In genomic region chr14:103288076-103288766, GRCh38 we compare ENCODE assay signal across 20 cellular contexts. TPM values are rescaled to one million over a fixed set of nuclear protein-coding genes. Genes with fewer than 3 reads are reported as not detected.
DNase-seq lines count a peak whose midpoint lies in the region; ATAC-seq and TF ChIP-seq lines count a peak whose summit lies in the region.
"Had no signal": no experiment of that assay in that cellular context is flagged by ENCODE, and none has a peak within 500 bp of the region (broad histone marks: within the 10 kb centered on the region; RNA-seq: fewer than 3 reads in every experiment).

No MANE protein-coding gene starts in this region.

- no peak overlapping the region for H3K4me3 ChIP-seq in right atrium auricular region
- H3K4me3 ChIP-seq: A549, BLaER1 had no signal

- intact Hi-C loops in Right ventricle myocardium superior (cut with DNase I) (loop anchor here (10.0 kb wide), 1 partner anchor 103 kb away; no protein-coding TSS in a partner anchor), posterior vena cava (cut with DNase I) (no loop called here)

- H3K27me3 Mint-ChIP-seq in effector memory CD8-positive, alpha-beta T cell, result peaks cover 53 to 92% of the 10 kb centered on the region in 2 donors

- peaks cover 0 to 3% of the 10 kb centered on the region in 2 donors for H3K27me3 ChIP-seq in right atrium auricular region
- H3K27me3 ChIP-seq: BLaER1 had no signal

- H3K36me3 Mint-ChIP-seq in effector memory CD8-positive, alpha-beta T cell (ENCODE audit: insufficient read depth), result no peaks in the 10 kb centered on the region
- H3K36me3 Mint-ChIP-seq: CD14-positive monocyte; CD4-positive, alpha-beta memory T cell had no signal

- no peak overlapping the region for H3K27ac Mint-ChIP-seq in effector memory CD8-positive, alpha-beta T cell
- H3K27ac Mint-ChIP-seq: CD14-positive monocyte; CD4-positive, alpha-beta memory T cell; H9 had no signal

- no peak for TF ChIP-seq CTCF in right atrium auricular region (IDR thresholded peaks at IDR 0.05)

- H3K9me3 Mint-ChIP-seq in effector memory CD8-positive, alpha-beta T cell, result no peaks in the 10 kb centered on the region
- H3K9me3 Mint-ChIP-seq: CD4-positive, alpha-beta memory T cell had no signal

- no peak overlapping the region for H3K27ac ChIP-seq in right atrium auricular region
- H3K27ac ChIP-seq: 22Rv1, BLaER1 had no signal

- no peaks in the 10 kb centered on the region for H3K9me3 ChIP-seq in right atrium auricular region
- H3K9me3 ChIP-seq: A549, BLaER1 had no signal

- DNase-seq in right atrium auricular region (ENCODE audit: low spot score) (peak; percentile 28), Right ventricle myocardium superior (no peak), posterior vena cava (ENCODE audit: low spot score) (peak; percentile 76), HUDEP-2 (lab: John Stamatoyannopoulos, UW; ENCODE audit: unreplicated experiment in 76 of 76) (no peak), SIG-M5 (lab: John Stamatoyannopoulos, UW) (no peak)
- DNase-seq in effector memory CD8-positive, alpha-beta T cell, result no peak
- DNase-seq: AML-193; CD4-positive, alpha-beta memory T cell; DMS153; DMS79; GF-D8; GOT3; H9; IMR-90; KG1 had no signal

- H3K4me1 Mint-ChIP-seq in effector memory CD8-positive, alpha-beta T cell (ENCODE audit: low read depth in 2 of 2), result peaks cover 3 to 8% of the 10 kb centered on the region in 2 donors
- H3K4me1 Mint-ChIP-seq: CD14-positive monocyte had no signal

- ATAC-seq in Right ventricle myocardium superior (ENCODE audit: poor library complexity), result no peak
- peak; percentile 26; the same call in 2 of the 3 replicates for ATAC-seq in SK-N-SH treated with all-trans-retinoic acid at 6 μM for 48 hours
- ATAC-seq in effector memory CD8-positive, alpha-beta T cell (replicated peaks), result no peak
- ATAC-seq: A549 had no signal

- H3K36me3 ChIP-seq in right atrium auricular region, result no peaks in the 10 kb centered on the region
- H3K36me3 ChIP-seq: BLaER1 had no signal

- H3K4me3 Mint-ChIP-seq in effector memory CD8-positive, alpha-beta T cell, result no peak overlapping the region
- H3K4me3 Mint-ChIP-seq: CD14-positive monocyte; CD4-positive, alpha-beta memory T cell; H9 had no signal

- no peaks in the 10 kb centered on the region for H3K4me1 ChIP-seq in right atrium auricular region
- H3K4me1 ChIP-seq: BLaER1 had no signal

TF ChIP-seq in SK-N-SH treated with all-trans-retinoic acid at 6 μM for 48 hours, 23 proteins besides CTCF, POLR2A, EP300 and RAD21:
- TF ChIP-seq TCF4 (CRISPR knock-in tag; IDR thresholded peaks at IDR 0.05; ENCODE audit: borderline replicate concordance), result peak; percentile 43; the same call in 1 of the 2 replicates
- no peak for TF ChIP-seq ZC3H10 (CRISPR knock-in tag; IDR thresholded peaks at IDR 0.05)
- TF ChIP-seq RARB (CRISPR knock-in tag; IDR thresholded peaks at IDR 0.05), result no peak

RNA-seq across cellular contexts. Expression of gene EIF5, which starts 45.8 kb away (rescaled TPM):
- 100 to 1,000 TPM; 175 to 205 TPM for total RNA-seq in right atrium auricular region
- total RNA-seq in Right ventricle myocardium superior, result 234 TPM
- total RNA-seq in posterior vena cava, result 100 to 1,000 TPM; 191 to 232 TPM

Comparison
In these comparisons a context has a peak if more than half of its experiments do, and no peak if none do; other contexts are left out.
1. DNase-seq: peak in right atrium auricular region (single experiment) and posterior vena cava (single experiment); none in Right ventricle myocardium superior (single experiment), HUDEP-2 (0 of 76), SIG-M5 (single experiment) and effector memory CD8-positive, alpha-beta T cell (0 of 3).